8 cellular contexts compared by ENCODE assay signal in genomic region chr6:33702345-33702977, GRCh38. TPM values are rescaled to one million over a fixed set of nuclear protein-coding genes. Genes with fewer than 3 reads are reported as not detected.
DNase-seq lines count a peak whose midpoint lies in the region; ATAC-seq, FAIRE-seq and TF ChIP-seq lines count a peak whose summit lies in the region.

No MANE protein-coding gene starts in this region.

- no peak for TF ChIP-seq POLR2A in GM12891 (IDR thresholded peaks at IDR 0.05; ENCODE audit: low read depth, low read length)

- FAIRE-seq in GM12891 (lab: Jason Lieb, UNC) = no peak

- H3K27ac ChIP-seq in HL-60 (replicated peaks) = no peak overlapping the region

- H3K27ac Mint-ChIP-seq in T-helper 2 cell treated with Interferon-gamma antibody and Interleukin-4, amounts not matched to agents 5 μg/mL and 100 μg/mL, for 36 hours = peak overlapping the region; percentile 15
- no peak overlapping the region for H3K27ac Mint-ChIP-seq in progenitor cell of endocrine pancreas

- peak; percentile 31 for TF ChIP-seq CTCF in HL-60 (IDR thresholded peaks at IDR 0.05; ENCODE audit: insufficient read depth, low read length)
- TF ChIP-seq CTCF in fibroblast of pulmonary artery (IDR thresholded peaks at IDR 0.05; ENCODE audit: low read length, missing control alignments) = peak; percentile 79
- peak; percentile 56 for TF ChIP-seq CTCF in progenitor cell of endocrine pancreas (IDR thresholded peaks at IDR 0.05; ENCODE audit: unreplicated experiment)

- no peaks in the 10 kb centered on the region for H3K27me3 ChIP-seq in HL-60 (ENCODE audit: insufficient read depth, poor library complexity, severe bottlenecking)

- no peak overlapping the region for H3K4me3 Mint-ChIP-seq in T-helper 2 cell treated with Interferon-gamma antibody and Interleukin-4, amounts not matched to agents 5 μg/mL and 100 μg/mL, for 36 hours
- no peak overlapping the region for H3K4me3 Mint-ChIP-seq in progenitor cell of endocrine pancreas (ENCODE audit: low read depth)

- H3K9me3 Mint-ChIP-seq in T-helper 2 cell treated with Interferon-gamma antibody and Interleukin-4, amounts not matched to agents 5 μg/mL and 100 μg/mL, for 36 hours = no peaks in the 10 kb centered on the region
- no peaks in the 10 kb centered on the region for H3K9me3 Mint-ChIP-seq in progenitor cell of endocrine pancreas (ENCODE audit: low read depth)

- H3K4me3 ChIP-seq in HL-60 (replicated peaks; ENCODE audit: insufficient read depth, low read length) (no peak overlapping the region), fibroblast of pulmonary artery (replicated peaks; ENCODE audit: low read depth, low read length) (no peak overlapping the region)

- H3K4me1 Mint-ChIP-seq in T-helper 2 cell treated with Interferon-gamma antibody and Interleukin-4, amounts not matched to agents 5 μg/mL and 100 μg/mL, for 36 hours (ENCODE audit: low read depth) = peaks cover 20% of the 10 kb centered on the region
- H3K4me1 Mint-ChIP-seq in progenitor cell of endocrine pancreas (ENCODE audit: low read depth) = peaks cover 11% of the 10 kb centered on the region

- peaks cover 24% of the 10 kb centered on the region for H3K36me3 Mint-ChIP-seq in T-helper 2 cell treated with Interferon-gamma antibody and Interleukin-4, amounts not matched to agents 5 μg/mL and 100 μg/mL, for 36 hours (ENCODE audit: low read depth)
- peaks cover 2% of the 10 kb centered on the region for H3K36me3 Mint-ChIP-seq in progenitor cell of endocrine pancreas (ENCODE audit: insufficient read depth)

- H3K27me3 Mint-ChIP-seq in T-helper 2 cell treated with Interferon-gamma antibody and Interleukin-4, amounts not matched to agents 5 μg/mL and 100 μg/mL, for 36 hours (ENCODE audit: low read depth) = no peaks in the 10 kb centered on the region
- H3K27me3 Mint-ChIP-seq in progenitor cell of endocrine pancreas = no peaks in the 10 kb centered on the region

- no peak for ATAC-seq in HG03457 (IDR thresholded peaks at IDR 0.05; ENCODE audit: unreplicated experiment)

- DNase-seq in NCI-H1092 treated with DMSO at 0.1 percent for 48 hours (lab: John Stamatoyannopoulos, UW) (peak; percentile 18), NCI-H1092 (lab: John Stamatoyannopoulos, UW) (no peak), HL-60 (ENCODE audit: low read depth in 1 of 2, low spot score in 1 of 2) (peak in 1 of 2 experiments; percentile 44), fibroblast of pulmonary artery (ENCODE audit: low read depth) (peak; percentile 75), progenitor cell of endocrine pancreas (ENCODE audit: low spot score, unreplicated experiment) (no peak), GM12891 (ENCODE audit: insufficient read length, low spot score) (no peak)
- DNase-seq in T-helper 2 cell treated with Interferon-gamma antibody and Interleukin-4, amounts not matched to agents 5 μg/mL and 100 μg/mL, for 36 hours (ENCODE audit: low spot score) = no peak

TF ChIP-seq in GM12891, 5 proteins besides CTCF, POLR2A, EP300 and RAD21:
- TF ChIP-seq SPI1 (IDR thresholded peaks at IDR 0.05; ENCODE audit: low read depth, low read length) (no peak), PAX5 (IDR thresholded peaks at IDR 0.05; ENCODE audit: insufficient read depth, low read length, severe bottlenecking) (no peak), POLR2AphosphoS5 (IDR thresholded peaks at IDR 0.05; ENCODE audit: low read depth, low read length) (no peak), POU2F2 (IDR thresholded peaks at IDR 0.05; ENCODE audit: low read depth, low read length) (no peak), TAF1 (IDR thresholded peaks at IDR 0.05; ENCODE audit: low read depth, low read length) (no peak)

RNA-seq across cellular contexts. Expression of gene UQCC2, which starts 9.0 kb away (rescaled TPM):
- total RNA-seq in progenitor cell of endocrine pancreas = 97.2 and 99.4 TPM in 2 replicates
- 100 TPM for polyA plus RNA-seq in GM12891 (2012; ENCODE audit: low read depth, missing spikeins)

RNA-seq across cellular contexts. Expression of gene IP6K3, which starts 44.2 kb away (rescaled TPM):
- 0.14 and 0.29 TPM in 2 replicates for total RNA-seq in progenitor cell of endocrine pancreas
- not detected for polyA plus RNA-seq in GM12891 (2012; ENCODE audit: low read depth, missing spikeins)

Comparison
In these comparisons a context has a peak if more than half of its experiments do, and no peak if none do; other contexts are left out.
1. DNase-seq: peak in NCI-H1092 treated with DMSO at 0.1 percent for 48 hours (single experiment) and fibroblast of pulmonary artery (single experiment); none in NCI-H1092 (single experiment), T-helper 2 cell treated with Interferon-gamma antibody and Interleukin-4, amounts not matched to agents 5 μg/mL and 100 μg/mL, for 36 hours (single experiment), progenitor cell of endocrine pancreas (single experiment) and GM12891 (single experiment).
2. Peak in every context shown above with its lines, with median percentiles within 50 percentile points of each other: CTCF ChIP-seq.